In the genomic region with DNA sequence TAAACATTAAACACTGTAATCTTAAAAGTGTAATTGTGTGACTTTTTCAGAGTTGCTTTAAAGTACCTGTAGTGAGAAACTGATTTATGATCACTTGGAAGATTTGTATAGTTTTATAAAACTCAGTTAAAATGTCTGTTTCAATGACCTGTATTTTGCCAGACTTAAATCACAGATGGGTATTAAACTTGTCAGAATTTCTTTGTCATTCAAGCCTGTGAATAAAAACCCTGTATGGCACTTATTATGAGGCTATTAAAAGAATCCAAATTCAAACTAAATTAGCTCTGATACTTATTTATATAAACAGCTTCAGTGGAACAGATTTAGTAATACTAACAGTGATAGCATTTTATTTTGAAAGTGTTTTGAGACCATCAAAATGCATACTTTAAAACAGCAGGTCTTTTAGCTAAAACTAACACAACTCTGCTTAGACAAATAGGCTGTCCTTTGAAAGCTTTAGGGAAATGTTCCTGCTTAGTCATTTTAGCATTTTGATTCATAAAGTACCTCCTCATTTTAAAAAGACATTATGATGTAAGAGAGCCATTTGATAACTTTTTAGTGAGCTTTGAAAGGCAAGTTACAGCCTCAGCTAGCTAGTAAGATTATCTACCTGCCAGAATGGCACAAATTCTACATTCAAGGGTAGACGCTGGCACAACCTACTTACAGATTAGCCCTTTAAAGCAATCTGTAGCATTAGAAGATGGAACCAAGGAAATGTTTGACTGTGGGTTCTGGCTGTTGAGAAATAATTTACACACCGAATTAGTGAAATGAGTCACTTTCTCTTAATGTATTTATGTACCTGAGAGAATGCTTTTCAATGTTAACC, we compare ENCODE assay signal across 11 cellular contexts. TPM values are rescaled to one million over a fixed set of nuclear protein-coding genes. Genes with fewer than 3 reads are reported as not detected.
DNase-seq lines count a peak whose midpoint lies in the region; ATAC-seq, FAIRE-seq and TF ChIP-seq lines count a peak whose summit lies in the region.
"Had no signal": no experiment of that assay in that cellular context is flagged by ENCODE, and none has a peak within 500 bp of the region (broad histone marks: within the 10 kb centered on the region; RNA-seq: fewer than 3 reads in every experiment).

No MANE protein-coding gene starts in this region.

- FAIRE-seq in pancreas (lab: Jason Lieb, UNC) = no peak
- FAIRE-seq: HTR-8/SVneo had no signal

- no TSS peak for BruUV-seq in PC-9 (replicated peaks; lab: Mats Ljungman, UMichigan)

- POLR2A ChIA-PET in CD4-positive, alpha-beta T cell (lab: Charles Lee) = no interaction called here
- POLR2A ChIA-PET in PC-9 (lab: Charles Lee; ENCODE audit: unreplicated experiment) = interaction anchor here (0.7 kb wide), 1 partner anchor 45 kb away, joined by 7 read pairs; no protein-coding TSS in a partner anchor

- no peaks in the 10 kb centered on the region for H3K27me3 ChIP-seq in CD4-positive, alpha-beta T cell (ENCODE audit: control insufficient read depth, insufficient read depth, low read length)
- H3K27me3 ChIP-seq in PC-9 (ENCODE audit: insufficient read depth, low read depth) = no peaks in the 10 kb centered on the region
- no peaks in the 10 kb centered on the region for H3K27me3 ChIP-seq in pancreas

- no peak overlapping the region for H2AFZ ChIP-seq in PC-9

- CTCF ChIA-PET in CD4-positive, alpha-beta T cell (lab: Charles Lee) = no interaction called here
- CTCF ChIA-PET in PC-9 (lab: Charles Lee) = no interaction called here

- H3K27ac ChIP-seq in CD4-positive, alpha-beta T cell (ENCODE audit: low read depth, low read length) = no peak overlapping the region
- H3K27ac ChIP-seq in PC-9 = peak overlapping the region; percentile 13; the same call in 1 of the 2 replicates
- peak overlapping the region; percentile 53 for H3K27ac ChIP-seq in epithelial cell of prostate
- H3K27ac ChIP-seq in pancreas = no peak overlapping the region

- H3K4me1 ChIP-seq in PC-9 (replicated peaks; ENCODE audit: insufficient read depth) (no peaks in the 10 kb centered on the region), pancreas (no peaks in the 10 kb centered on the region)

- no peaks in the 10 kb centered on the region; the same call in 1 of the 2 replicates for H4K20me1 ChIP-seq in PC-9 (ENCODE audit: insufficient read depth)

- no peak overlapping the region for H3K4me3 Mint-ChIP-seq in CD4-positive, alpha-beta T cell

- H3K27ac Mint-ChIP-seq in CD4-positive, alpha-beta T cell = peak overlapping the region; percentile 71

- H3K4me3 ChIP-seq in PC-9 (no peak overlapping the region), pancreas (no peak overlapping the region)
- H3K4me3 ChIP-seq: mucosa of descending colon had no signal

- peaks cover 46% of the 10 kb centered on the region for H3K4me1 Mint-ChIP-seq in CD4-positive, alpha-beta T cell (ENCODE audit: low read depth)

- 79 to 88% methylated on average over 2 of the region's 2 CpGs for WGBS in pancreas, 2 donors

- H3K36me3 ChIP-seq in PC-9 (ENCODE audit: low read depth) (peaks cover 12% of the 10 kb centered on the region), pancreas (peaks cover 0 to 10% (median 6%) of the 10 kb centered on the region in 3 donors)

- H3K79me2 ChIP-seq in PC-9 (ENCODE audit: low read depth) = peaks cover 5% of the 10 kb centered on the region

- no peaks in the 10 kb centered on the region for H3K27me3 Mint-ChIP-seq in CD4-positive, alpha-beta T cell

- no peak for ATAC-seq in CD4-positive, alpha-beta T cell (ENCODE audit: poor library complexity)
- ATAC-seq in GM18907 (IDR thresholded peaks at IDR 0.05; ENCODE audit: unreplicated experiment) (peak; percentile 38), pancreas (no peak), GM19452 (IDR thresholded peaks at IDR 0.05; ENCODE audit: unreplicated experiment) (no peak)
- ATAC-seq: mucosa of descending colon had no signal

- intact Hi-C loops in CD4-positive, alpha-beta T cell (cut with DNase I, micrococcal nuclease) = loop anchor here in 1 of 2 experiments (10.0 kb wide), 1 partner anchor 606 kb away; a partner anchor contains a TSS
- intact Hi-C loops in PC-9 (cut with micrococcal nuclease; ENCODE audit: unreplicated experiment) (no loop called here), pancreas (cut with DNase I) (no loop called here)

- H3K9me3 Mint-ChIP-seq in CD4-positive, alpha-beta T cell = no peaks in the 10 kb centered on the region

- H3K9me3 ChIP-seq in CD4-positive, alpha-beta T cell (ENCODE audit: control insufficient read depth, low read length) = no peaks in the 10 kb centered on the region
- H3K9me3 ChIP-seq in PC-9 (ENCODE audit: insufficient read depth, low read depth) (no peaks in the 10 kb centered on the region), pancreas (no peaks in the 10 kb centered on the region)
- H3K9me3 ChIP-seq: mucosa of descending colon had no signal

- DNase-seq in CD4-positive, alpha-beta T cell = no peak
- DNase-seq in PC-9 (no peak), epithelial cell of prostate (ENCODE audit: low read depth, low spot score) (no peak), DMS114 treated with DMSO at 0.1 percent for 48 hours (lab: John Stamatoyannopoulos, UW; ENCODE audit: unreplicated experiment) (no peak), pancreas (no peak)
- DNase-seq in stimulated activated CD4-positive, alpha-beta T cell treated with anti-CD3 and anti-CD28 coated beads, Interleukin-12 subunit alpha, Interleukin-12 subunit beta, amount 100 ng/mL, for 4 hours = no peak
- DNase-seq: mucosa of descending colon, NCI-H2081 had no signal

- no peak for TF ChIP-seq CTCF in CD4-positive, alpha-beta T cell (IDR thresholded peaks at IDR 0.05)
- TF ChIP-seq CTCF in PC-9 (conservative IDR thresholded peaks at IDR 0.05) = no peak
- TF ChIP-seq CTCF in pancreas (IDR thresholded peaks at IDR 0.05) = no peak

- H3K36me3 Mint-ChIP-seq in CD4-positive, alpha-beta T cell (ENCODE audit: low read depth) = peaks cover 82% of the 10 kb centered on the region

- H3K4me2 ChIP-seq in PC-9 = no peak overlapping the region

- H3F3A ChIP-seq in PC-9 (ENCODE audit: insufficient read depth, low read depth) = peaks cover 52% of the 10 kb centered on the region

- H3K9me2 ChIP-seq in PC-9 (ENCODE audit: insufficient read depth) = no peaks in the 10 kb centered on the region

RNA-seq across cellular contexts. Expression of a gene that starts 9.4 kb away (rescaled TPM):
- total RNA-seq in CD4-positive, alpha-beta T cell = 100 to 1,000 TPM; 158 to 161 TPM
- total RNA-seq in PC-9 (2021) (275 and 288 TPM in 2 replicates), pancreas (10 to 100 TPM; 35.3 to 83.2 (median 54.0) TPM)
- polyA plus RNA-seq in pancreas = 100 to 1,000 TPM; 122 to 191 TPM

Comparison
In these comparisons a context has a peak if more than half of its experiments do, and no peak if none do; other contexts are left out.
1. H3K27ac ChIP-seq: peak in PC-9 (single experiment) and epithelial cell of prostate (single experiment); none in CD4-positive, alpha-beta T cell (single experiment) and pancreas (0 of 4).